In the genomic region with DNA sequence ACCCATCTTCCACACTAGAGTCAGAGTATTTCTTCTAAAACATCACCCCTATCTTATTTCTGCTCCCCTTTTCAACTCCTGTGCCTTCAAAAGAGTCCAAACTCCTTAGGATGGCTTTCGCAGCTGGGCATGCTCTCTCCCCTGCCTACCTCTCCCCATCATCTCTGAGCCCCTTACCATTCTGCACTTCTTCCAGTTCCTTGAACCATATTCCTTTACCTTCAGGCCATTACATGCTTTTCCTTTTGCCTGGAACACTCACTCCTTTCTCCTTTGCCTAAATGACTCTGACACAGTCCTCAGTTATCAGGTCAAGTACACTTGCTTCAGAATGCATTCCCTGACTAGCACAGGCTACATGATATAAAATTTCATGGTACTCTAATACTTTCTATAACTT, we compare ENCODE assay signal across 11 cellular contexts. TPM values are rescaled to one million over a fixed set of nuclear protein-coding genes. Genes with fewer than 3 reads are reported as not detected.
"Had no signal": no experiment of that assay in that cellular context is flagged by ENCODE, and none has a peak within 500 bp of the region (broad histone marks: within the 10 kb centered on the region; RNA-seq: fewer than 3 reads in every experiment).

No MANE protein-coding gene starts in this region.

- H3K4me1 ChIP-seq: HAP-1 had no signal

- H3K4me2 ChIP-seq: GM23338 had no signal

- H3K36me3 ChIP-seq: HAP-1 had no signal

- H3K9me3 Mint-ChIP-seq: GM23338 had no signal

- H3K9me3 ChIP-seq: HAP-1 had no signal

- DNase-seq: GM23248, GOT3, H7, HCEC 1CT, HFFc6 had no signal

- H2AFZ ChIP-seq: GM23248, GM23338 had no signal

- H3K27ac Mint-ChIP-seq: GM23338, HFFc6 had no signal

- H3K4me3 Mint-ChIP-seq: GM23338, HFFc6 had no signal

- H3K4me3 ChIP-seq: GM23248, GM23338, HAP-1 had no signal

- ATAC-seq: GM23338, HCT116 had no signal

- H3K27ac ChIP-seq: GM23248 had no signal

- FAIRE-seq: H1, H54 had no signal

- H3K4me1 Mint-ChIP-seq: GM23338 had no signal

- H3K9ac ChIP-seq: GM23248 had no signal

RNA-seq across cellular contexts. Expression of gene APOB, which starts 22.4 kb away (rescaled TPM):
- total RNA-seq: GM23248, H4, HFFc6 had no signal
- polyA plus RNA-seq: GM23248 had no signal
